ENCODE assay signal across 19 cellular contexts in genomic region chr6:136371951-136372350, GRCh38.
"Had no signal": no experiment of that assay in that cellular context is flagged by ENCODE, and none has a peak within 500 bp of the region (broad histone marks: within the 10 kb centered on the region; RNA-seq: fewer than 3 reads in every experiment).

No MANE protein-coding gene starts in this region.

- H3K4me1 Mint-ChIP-seq: activated CD4-positive, alpha-beta memory T cell treated with anti-CD3 and anti-CD28 coated beads, Interleukin-2, amount 10 ng/mL, durations not matched to agents 7 days and 5 days; naive thymus-derived CD8-positive, alpha-beta T cell; stimulated activated effector memory CD8-positive, alpha-beta T cell treated with anti-CD3 and anti-CD28 coated beads, Interleukin-12 subunit alpha, Interleukin-12 subunit beta, amount 100 ng/mL, for 72 hours had no signal

- DNase-seq: activated CD4-positive, alpha-beta memory T cell treated with anti-CD3 and anti-CD28 coated beads, Interleukin-2, amount 10 ng/mL, durations not matched to agents 7 days and 5 days; activated gamma-delta T cell; activated T-cell treated with anti-CD3 and anti-CD28 coated beads, Interleukin-2, amount 50 U/mL, for 48 hours; anterior cingulate cortex; cortex of kidney; effector memory CD4-positive, alpha-beta T cell; left colon; mucosa of descending colon; naive thymus-derived CD8-positive, alpha-beta T cell; nucleus accumbens; right cardiac atrium; small intestine; T-helper 2 cell had no signal

- H3K36me3 ChIP-seq: cardiac muscle cell, tibial nerve had no signal

- H3K27me3 ChIP-seq: cardiac muscle cell, tibial nerve had no signal

- H3K9me3 Mint-ChIP-seq: activated CD4-positive, alpha-beta memory T cell treated with anti-CD3 and anti-CD28 coated beads, Interleukin-2, amount 10 ng/mL, durations not matched to agents 7 days and 5 days; naive thymus-derived CD8-positive, alpha-beta T cell; stimulated activated effector memory CD8-positive, alpha-beta T cell treated with anti-CD3 and anti-CD28 coated beads, Interleukin-12 subunit alpha, Interleukin-12 subunit beta, amount 100 ng/mL, for 72 hours had no signal

- H3K27ac Mint-ChIP-seq: activated CD4-positive, alpha-beta memory T cell treated with anti-CD3 and anti-CD28 coated beads, Interleukin-2, amount 10 ng/mL, durations not matched to agents 7 days and 5 days; activated naive CD8-positive, alpha-beta T cell; naive thymus-derived CD8-positive, alpha-beta T cell; progenitor cell of endocrine pancreas; stimulated activated effector memory CD8-positive, alpha-beta T cell treated with anti-CD3 and anti-CD28 coated beads, Interleukin-12 subunit alpha, Interleukin-12 subunit beta, amount 100 ng/mL, for 72 hours had no signal

- FAIRE-seq: small intestine had no signal

- H3K4me3 ChIP-seq: cardiac muscle cell, mucosa of descending colon, tibial nerve had no signal

- H3K27me3 Mint-ChIP-seq: progenitor cell of endocrine pancreas had no signal

- H3K27ac ChIP-seq: cardiac muscle cell, epithelial cell of prostate, tibial nerve had no signal

- ATAC-seq: left colon; mucosa of descending colon; naive thymus-derived CD8-positive, alpha-beta T cell; stimulated activated effector memory CD8-positive, alpha-beta T cell treated with anti-CD3 and anti-CD28 coated beads, Interleukin-12 subunit alpha, Interleukin-12 subunit beta, amount 100 ng/mL, for 72 hours had no signal

- H3K4me3 Mint-ChIP-seq: activated CD4-positive, alpha-beta memory T cell treated with anti-CD3 and anti-CD28 coated beads, Interleukin-2, amount 10 ng/mL, durations not matched to agents 7 days and 5 days; activated naive CD8-positive, alpha-beta T cell; naive thymus-derived CD8-positive, alpha-beta T cell; stimulated activated effector memory CD8-positive, alpha-beta T cell treated with anti-CD3 and anti-CD28 coated beads, Interleukin-12 subunit alpha, Interleukin-12 subunit beta, amount 100 ng/mL, for 72 hours had no signal

- H3K4me1 ChIP-seq: tibial nerve had no signal

- H3K9me3 ChIP-seq: mucosa of descending colon, tibial nerve had no signal

- H3K36me3 Mint-ChIP-seq: activated naive CD8-positive, alpha-beta T cell; naive thymus-derived CD8-positive, alpha-beta T cell; stimulated activated effector memory CD8-positive, alpha-beta T cell treated with anti-CD3 and anti-CD28 coated beads, Interleukin-12 subunit alpha, Interleukin-12 subunit beta, amount 100 ng/mL, for 72 hours had no signal
